ENCODE assay signal across 11 cellular contexts in genomic region chrX:39773923-39774803, GRCh38.
DNase-seq lines count a peak whose midpoint lies in the region; ATAC-seq and TF ChIP-seq lines count a peak whose summit lies in the region.
"Had no signal": no experiment of that assay in that cellular context is flagged by ENCODE, and none has a peak within 500 bp of the region (broad histone marks: within the 10 kb centered on the region; RNA-seq: fewer than 3 reads in every experiment).

No MANE protein-coding gene starts in this region.

- no peak overlapping the region for H3K4me3 ChIP-seq in cardiac muscle cell
- peak overlapping the region; percentile 86 for H3K4me3 ChIP-seq in endocrine pancreas (ENCODE audit: control insufficient read depth, insufficient read depth, low read length)
- H3K4me3 ChIP-seq: sigmoid colon, SK-N-MC had no signal

- no peaks in the 10 kb centered on the region for H3K27me3 ChIP-seq in cardiac muscle cell
- H3K27me3 ChIP-seq in endocrine pancreas (ENCODE audit: control insufficient read depth, insufficient read depth, low read length): no peaks in the 10 kb centered on the region

- peaks cover 35% of the 10 kb centered on the region for H3K4me1 ChIP-seq in cardiac muscle cell (ENCODE audit: low read depth)
- H3K4me1 ChIP-seq in endocrine pancreas (ENCODE audit: control insufficient read depth, insufficient read depth, low read length): no peaks in the 10 kb centered on the region

- H3K9me3 ChIP-seq in cardiac muscle cell (ENCODE audit: low read depth) (no peaks in the 10 kb centered on the region), endocrine pancreas (ENCODE audit: control insufficient read depth, low read length) (no peaks in the 10 kb centered on the region)
- H3K9me3 ChIP-seq: sigmoid colon had no signal

- DNase-seq in cardiac muscle cell (ENCODE audit: low read depth in 1 of 2, low spot score in 1 of 2): peak; percentile 60 to 79
- no peak for DNase-seq in left ventricle myocardium superior
- DNase-seq in activated CD4-positive, alpha-beta T cell treated with anti-CD3 and anti-CD28 coated beads, Interleukin-2, amount 50 U/mL, for 1 hour: peak; percentile 22
- no peak for DNase-seq in stimulated activated naive CD8-positive, alpha-beta T cell treated with anti-CD3 and anti-CD28 coated beads, Interleukin-15, Interleukin-2, amounts not matched to agents 100 U/mL and 50 U/mL, for 24 hours
- DNase-seq in T1000 (lab: John Stamatoyannopoulos, UW): no peak
- DNase-seq in T-helper 9 cell: no peak
- no peak for DNase-seq in COLO829 (ENCODE audit: low spot score)
- DNase-seq: NCI-H1930, sigmoid colon had no signal

- no peak overlapping the region for H3K27ac ChIP-seq in cardiac muscle cell
- H3K27ac ChIP-seq: sigmoid colon, SK-N-MC had no signal

- TF ChIP-seq CTCF in cardiac muscle cell (IDR thresholded peaks at IDR 0.05; ENCODE audit: low read depth, low read length): no peak

- H3K36me3 ChIP-seq in cardiac muscle cell: no peaks in the 10 kb centered on the region
- H3K36me3 ChIP-seq in endocrine pancreas (ENCODE audit: control insufficient read depth, insufficient read depth, low read length): no peaks in the 10 kb centered on the region
- H3K36me3 ChIP-seq: sigmoid colon had no signal

- intact Hi-C loops in left ventricle myocardium superior (cut with micrococcal nuclease): no loop called here

- no peak for ATAC-seq in left ventricle myocardium superior
- peak; percentile 59 for ATAC-seq in stimulated activated naive CD8-positive, alpha-beta T cell treated with anti-CD3 and anti-CD28 coated beads, Interleukin-15, Interleukin-2, amounts not matched to agents 100 U/mL and 50 U/mL, for 24 hours

- H3K9ac ChIP-seq in endocrine pancreas (ENCODE audit: control insufficient read depth, insufficient read depth, low read length): no peak overlapping the region

Comparison
In these comparisons a context has a peak if more than half of its experiments do, and no peak if none do; other contexts are left out.
1. DNase-seq: peak in cardiac muscle cell (2 of 2) and activated CD4-positive, alpha-beta T cell treated with anti-CD3 and anti-CD28 coated beads, Interleukin-2, amount 50 U/mL, for 1 hour (single experiment); none in left ventricle myocardium superior (single experiment), stimulated activated naive CD8-positive, alpha-beta T cell treated with anti-CD3 and anti-CD28 coated beads, Interleukin-15, Interleukin-2, amounts not matched to agents 100 U/mL and 50 U/mL, for 24 hours (single experiment), T1000 (single experiment), T-helper 9 cell (single experiment) and COLO829 (single experiment).